In the genomic region with DNA sequence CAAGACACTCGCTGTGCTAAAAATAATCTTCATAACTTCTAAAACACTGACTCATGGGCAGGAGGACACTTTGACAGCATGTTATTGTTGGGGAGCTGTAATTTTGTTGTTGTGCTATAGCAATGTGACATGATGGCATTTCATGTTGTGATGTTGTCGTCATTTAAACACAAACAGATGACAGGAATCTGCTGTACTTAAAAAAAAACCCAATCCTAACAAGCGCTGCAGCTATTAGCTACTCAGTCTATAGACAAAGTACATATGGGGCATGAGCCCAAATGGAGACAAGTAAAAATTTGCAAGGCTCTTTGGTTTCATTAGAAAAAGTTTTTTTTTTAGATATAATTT, we compare ENCODE assay signal across 8 cellular contexts. TPM values are rescaled to one million over a fixed set of nuclear protein-coding genes. Genes with fewer than 3 reads are reported as not detected.
A peak's percentile ranks its signal among the peaks of the same experiment; 100 is the strongest.
DNase-seq lines count a peak whose midpoint lies in the region; ATAC-seq, FAIRE-seq and TF ChIP-seq lines count a peak whose summit lies in the region.

No MANE protein-coding gene starts in this region.

- 15% methylated on average over 2 of the region's 3 CpGs for WGBS in K562 (ENCODE audit: insufficient coverage, low coverage, missing lambda C conversion rate)
- no CpG with 5 or more reads among the region's 3 CpGs for WGBS in mesodermal cell (ENCODE audit: insufficient coverage in 2 of 2), 2 experiments

- peak overlapping the region; percentile 100 for H3K4me3 Mint-ChIP-seq in HFFc6

- H3K9me3 ChIP-seq in K562 (replicated peaks; ENCODE audit: control insufficient read depth, insufficient read depth, low read depth, low read length), result no peaks in the 10 kb centered on the region
- no peaks in the 10 kb centered on the region for H3K9me3 ChIP-seq in mesodermal cell (ENCODE audit: control insufficient read depth, low read length)

- no peaks in the 10 kb centered on the region; a peak in 1 of 5 replicates for H3K27me3 ChIP-seq in K562 (ENCODE audit: control insufficient read depth in 2 of 2, insufficient read depth in 2 of 2, low read length in 2 of 2)

- no peaks in the 10 kb centered on the region for H3K9me1 ChIP-seq in K562 (ENCODE audit: control insufficient read depth, insufficient read depth, low read length)

- in situ Hi-C loops in K562 (cut with MboI), result no loop called here

- ATAC-seq in K562 (no peak), HG03280 (IDR thresholded peaks at IDR 0.05; ENCODE audit: unreplicated experiment) (no peak), HG03432 (IDR thresholded peaks at IDR 0.05; ENCODE audit: unreplicated experiment) (no peak), HG02840 (IDR thresholded peaks at IDR 0.05; ENCODE audit: low FRiP score, unreplicated experiment) (no peak)

- no peak overlapping the region for H3K9ac ChIP-seq in K562 (ENCODE audit: insufficient read depth in 1 of 2, low read depth in 2 of 2, low read length in 2 of 2)

- TF ChIP-seq CTCF in AG09309 (IDR thresholded peaks at IDR 0.05; ENCODE audit: control insufficient read depth, insufficient read depth, low read depth, low read length, missing control alignments) (no peak), HFFc6 (IDR thresholded peaks at IDR 0.05) (no peak), K562 (IDR thresholded peaks at IDR 0.05 in 2 of 3, conservative IDR thresholded peaks at IDR 0.05 in 1 of 3; ENCODE audit: insufficient read depth in 2 of 3, low read depth in 1 of 3, low read length in 3 of 3) (no peak)

- H3K4me1 ChIP-seq in K562 (replicated peaks in 1 of 2; ENCODE audit: control insufficient read depth in 2 of 2, insufficient read depth in 2 of 2, low read length in 2 of 2) (peaks cover 10 to 14% of the 10 kb centered on the region in 2 experiments; a peak in 4 of 5 replicates), mesodermal cell (ENCODE audit: control insufficient read depth, insufficient read depth, low read length, poor library complexity, severe bottlenecking) (no peaks in the 10 kb centered on the region)

- peaks cover 5% of the 10 kb centered on the region for H3K27me3 Mint-ChIP-seq in HFFc6 (ENCODE audit: insufficient read depth)

- H3K4me1 Mint-ChIP-seq in HFFc6 (ENCODE audit: low read depth), result peaks cover 38% of the 10 kb centered on the region

- no peak for TF ChIP-seq POLR2A in K562 (conservative IDR thresholded peaks at IDR 0.05)
- no peak for TF ChIP-seq POLR2A in H54 (IDR thresholded peaks at IDR 0.05; ENCODE audit: low read depth, low read length)

- H3K4me2 ChIP-seq in K562 (ENCODE audit: insufficient read depth, low read length), result peak overlapping the region; percentile 83; the same call in 1 of the 2 replicates

- H4K20me1 ChIP-seq in K562 (replicated peaks; ENCODE audit: control insufficient read depth, insufficient read depth, low read length), result no peaks in the 10 kb centered on the region

- CTCF ChIA-PET in K562 (lab: Yijun Ruan, JAX; ENCODE audit: low intra/inter-chr PET ratio), result no interaction called here

- H3K36me3 ChIP-seq in K562 (ENCODE audit: control insufficient read depth, insufficient read depth, low read length) (no peaks in the 10 kb centered on the region), mesodermal cell (ENCODE audit: control insufficient read depth, insufficient read depth, low read length) (no peaks in the 10 kb centered on the region)

- no peaks in the 10 kb centered on the region for H3K79me2 ChIP-seq in K562 (ENCODE audit: control insufficient read depth, insufficient read depth, low read length)

- H2AFZ ChIP-seq in K562 (ENCODE audit: low read depth, low read length), result peak overlapping the region; percentile 63

- no peak for TF ChIP-seq EP300 in K562 (IDR thresholded peaks at IDR 0.05; ENCODE audit: low read length)

- POLR2A ChIA-PET in K562 (lab: Yijun Ruan, JAX), result interaction anchor here (0.6 to 1.5 kb wide), 6 partner anchors 10 to 1978 kb away, joined by 3 to 4 read pairs (median 3); no protein-coding TSS in a partner anchor

- no peak for FAIRE-seq in K562 (lab: Jason Lieb, UNC)
- no peak for FAIRE-seq in H54 (lab: Jason Lieb, UNC)

- intact Hi-C loops in K562 (cut with micrococcal nuclease), result no loop called here

- H3K27ac ChIP-seq in K562 (ENCODE audit: extremely low read depth, low read depth, low read length), result no peak overlapping the region
- peak overlapping the region; percentile 88 for H3K27ac ChIP-seq in mesodermal cell (ENCODE audit: low read depth, low read length, severe bottlenecking)

- TF ChIP-seq RAD21 in K562 (CRISPR knock-in tag; conservative IDR thresholded peaks at IDR 0.05 in 1 of 2, IDR thresholded peaks at IDR 0.05 in 1 of 2), result no peak

- H3K9me3 Mint-ChIP-seq in HFFc6, result no peaks in the 10 kb centered on the region

- peak overlapping the region; percentile 92 for H3K4me3 ChIP-seq in AG09309 (ENCODE audit: control insufficient read depth, low read depth, low read length)
- peak overlapping the region; percentile 87 for H3K4me3 ChIP-seq in K562
- H3K4me3 ChIP-seq in mesodermal cell (ENCODE audit: extremely low read depth, insufficient read depth, low read length, poor library complexity, severe bottlenecking), result peak overlapping the region; percentile 70

- H3K27ac Mint-ChIP-seq in HFFc6, result peak overlapping the region; percentile 99

- BruUV-seq in K562 (replicated peaks; lab: Mats Ljungman, UMichigan), result no TSS peak

- DNase-seq in AG09309 (ENCODE audit: low read depth), result no peak
- peak; percentile 53 for DNase-seq in HFFc6
- peak in 1 of 4 experiments; percentile 10 for DNase-seq in K562 (ENCODE audit: extremely low read depth in 1 of 4, low spot score in 3 of 4)
- no peak for DNase-seq in H54 (ENCODE audit: insufficient read length, low spot score)

- peaks cover 14% of the 10 kb centered on the region for H3K36me3 Mint-ChIP-seq in HFFc6 (ENCODE audit: low read depth)

TF ChIP-seq in K562, 482 proteins besides CTCF, POLR2A, EP300 and RAD21 (continues in another document):
- TF ChIP-seq, protein P1, sequence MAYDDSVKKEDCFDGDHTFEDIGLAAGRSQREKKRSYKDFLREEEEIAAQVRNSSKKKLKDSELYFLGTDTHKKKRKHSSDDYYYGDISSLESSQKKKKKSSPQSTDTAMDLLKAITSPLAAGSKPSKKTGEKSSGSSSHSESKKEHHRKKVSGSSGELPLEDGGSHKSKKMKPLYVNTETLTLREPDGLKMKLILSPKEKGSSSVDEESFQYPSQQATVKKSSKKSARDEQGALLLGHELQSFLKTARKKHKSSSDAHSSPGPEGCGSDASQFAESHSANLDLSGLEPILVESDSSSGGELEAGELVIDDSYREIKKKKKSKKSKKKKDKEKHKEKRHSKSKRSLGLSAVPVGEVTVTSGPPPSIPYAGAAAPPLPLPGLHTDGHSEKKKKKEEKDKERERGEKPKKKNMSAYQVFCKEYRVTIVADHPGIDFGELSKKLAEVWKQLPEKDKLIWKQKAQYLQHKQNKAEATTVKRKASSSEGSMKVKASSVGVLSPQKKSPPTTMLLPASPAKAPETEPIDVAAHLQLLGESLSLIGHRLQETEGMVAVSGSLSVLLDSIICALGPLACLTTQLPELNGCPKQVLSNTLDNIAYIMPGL (CRISPR knock-in tag; IDR thresholded peaks at IDR 0.05), result no peak
- TF ChIP-seq NFRKB (IDR thresholded peaks at IDR 0.05; ENCODE audit: low read depth) (no peak), ELF1 (tag; IDR thresholded peaks at IDR 0.05) (no peak), MAFF (IDR thresholded peaks at IDR 0.05; ENCODE audit: low read length) (no peak)
- TF ChIP-seq, protein P2, sequence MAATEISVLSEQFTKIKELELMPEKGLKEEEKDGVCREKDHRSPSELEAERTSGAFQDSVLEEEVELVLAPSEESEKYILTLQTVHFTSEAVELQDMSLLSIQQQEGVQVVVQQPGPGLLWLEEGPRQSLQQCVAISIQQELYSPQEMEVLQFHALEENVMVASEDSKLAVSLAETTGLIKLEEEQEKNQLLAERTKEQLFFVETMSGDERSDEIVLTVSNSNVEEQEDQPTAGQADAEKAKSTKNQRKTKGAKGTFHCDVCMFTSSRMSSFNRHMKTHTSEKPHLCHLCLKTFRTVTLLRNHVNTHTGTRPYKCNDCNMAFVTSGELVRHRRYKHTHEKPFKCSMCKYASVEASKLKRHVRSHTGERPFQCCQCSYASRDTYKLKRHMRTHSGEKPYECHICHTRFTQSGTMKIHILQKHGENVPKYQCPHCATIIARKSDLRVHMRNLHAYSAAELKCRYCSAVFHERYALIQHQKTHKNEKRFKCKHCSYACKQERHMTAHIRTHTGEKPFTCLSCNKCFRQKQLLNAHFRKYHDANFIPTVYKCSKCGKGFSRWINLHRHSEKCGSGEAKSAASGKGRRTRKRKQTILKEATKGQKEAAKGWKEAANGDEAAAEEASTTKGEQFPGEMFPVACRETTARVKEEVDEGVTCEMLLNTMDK (IDR thresholded peaks at IDR 0.05; ENCODE audit: borderline replicate concordance, insufficient read depth, low read depth, low read length, poor library complexity, severe bottlenecking), result no peak

RNA-seq across cellular contexts. Expression of gene ATOSA, which starts 0.8 kb away (rescaled TPM):
- 10 to 100 TPM; 17.3 to 28.2 (median 22.0) TPM for total RNA-seq in HFFc6 (2021; fragmentation: NEBNext Ultra II Directional; extraction: Animal tissue kit (Norgen Biotek cat#: 25700))
- total RNA-seq in K562 (2011; cell fraction: chromatin; rRNA removed; ENCODE audit: low replicate concordance), result 7.7 and 29.7 TPM in 2 replicates
- total RNA-seq in K562 (2011; cell fraction: nucleolus; rRNA removed), result 3.7 and 5.1 TPM in 2 replicates
- 17.5 and 28.7 TPM in 2 replicates for total RNA-seq in K562 (2011; cell fraction: nucleoplasm; rRNA removed)
- total RNA-seq in K562 (2014; rRNA removed) (3.9 and 5.2 TPM in 2 replicates), K562 (2014; rRNA removed; fragmentation: Illumina TruSeq; extraction: Trizol) (3.7 and 3.8 TPM in 2 replicates), K562 (2015; rRNA removed; fragmentation: Illumina TruSeq; extraction: Trizol) (3.2 and 3.9 TPM in 2 replicates), K562 (2021) (3.9 and 6.1 TPM in 2 replicates)
- polyA plus RNA-seq in K562 (2011; rRNA removed) (5.2 and 5.9 TPM in 2 replicates), K562 (2014; fragmentation: Illumina TruSeq; extraction: Trizol) (4.2 and 5.8 TPM in 2 replicates), K562 (2014; fragmentation: Nextera tagmentation; extraction: Ambion mirVana) (1 to 10 TPM; 2.0 to 2.1 TPM), K562 (2014; rRNA removed) (3.0 and 3.6 TPM in 2 replicates)
- 1.1 and 3.0 TPM in 2 replicates for polyA plus RNA-seq in K562 (2011; cell fraction: cytosol; rRNA removed)
- 8.6 and 12.3 TPM in 2 replicates for polyA plus RNA-seq in K562 (2011; cell fraction: nucleus; rRNA removed)
- 4.5 and 9.3 TPM in 2 replicates for polyA plus RNA-seq in K562 (2012)
- polyA minus RNA-seq in K562 (2011; rRNA and poly(A)+ RNA removed), result 10.3 and 10.8 TPM in 2 replicates
- 3.7 and 6.5 TPM in 2 replicates for polyA minus RNA-seq in K562 (2011; cell fraction: cytosol; rRNA and poly(A)+ RNA removed)
- polyA minus RNA-seq in K562 (2011; cell fraction: nucleus; rRNA and poly(A)+ RNA removed), result 8.2 and 12.2 TPM in 2 replicates
- 16.5 TPM for polyA plus RNA-seq in mesodermal cell (2013, experiment 1 of 2)
- polyA plus RNA-seq in mesodermal cell (2013, experiment 2 of 2), result 18.8 TPM
